In genomic region chr11:69010964-69011623, GRCh38 we compare ENCODE assay signal across 7 cellular contexts. TPM values are rescaled to one million over a fixed set of nuclear protein-coding genes. Genes with fewer than 3 reads are reported as not detected.
A peak's percentile ranks its signal among the peaks of the same experiment; 100 is the strongest.
DNase-seq lines count a peak whose midpoint lies in the region; ATAC-seq and TF ChIP-seq lines count a peak whose summit lies in the region.

No MANE protein-coding gene starts in this region.

- no peak overlapping the region for H3K23ac ChIP-seq in H9 (ENCODE audit: insufficient read length, low read depth, low read length)

- no peak overlapping the region for H4K91ac ChIP-seq in H9 (ENCODE audit: insufficient read length, low read depth, low read length)

- no CpG with 5 or more reads among the region's 43 CpGs for WGBS in H9 (ENCODE audit: extremely low coverage, insufficient read length, low lambda C conversion rate)

- H2BK120ac ChIP-seq in H9 (ENCODE audit: low read depth, low read length, poor library complexity, severe bottlenecking), result no peak overlapping the region

- H2AK5ac ChIP-seq in H9 (ENCODE audit: insufficient read length, low read length), result no peak overlapping the region

- no peaks in the 10 kb centered on the region for H3K9me3 Mint-ChIP-seq in H9

- no peak overlapping the region for H3K56ac ChIP-seq in H9 (ENCODE audit: insufficient read length, low read depth, low read length)

- H3K27ac ChIP-seq in H9 (ENCODE audit: insufficient read length, low read depth, low read length), result no peak overlapping the region
- peak overlapping the region; percentile 54 for H3K27ac ChIP-seq in RWPE2 (ENCODE audit: poor library complexity, severe bottlenecking)
- H3K27ac ChIP-seq in coronary artery, result peak overlapping the region; percentile 92 to 97
- peak overlapping the region in 1 of 2 donors; percentile 63 for H3K27ac ChIP-seq in left lung

- no peaks in the 10 kb centered on the region for H3K79me1 ChIP-seq in H9 (ENCODE audit: insufficient read depth, low read depth, low read length, poor library complexity, severe bottlenecking)

- H3K9me3 ChIP-seq in H9 (ENCODE audit: control insufficient read depth, low read depth, low read length), result no peaks in the 10 kb centered on the region
- no peaks in the 10 kb centered on the region for H3K9me3 ChIP-seq in RWPE2 (ENCODE audit: severe bottlenecking)
- no peaks in the 10 kb centered on the region for H3K9me3 ChIP-seq in left lung

- peaks cover 22% of the 10 kb centered on the region for H3K23me2 ChIP-seq in H9 (ENCODE audit: insufficient read length, low read depth, low read length, poor library complexity, severe bottlenecking)

- no peaks in the 10 kb centered on the region for H3K36me3 Mint-ChIP-seq in H9 (ENCODE audit: insufficient read depth in 1 of 3, low read depth in 3 of 3)

- ATAC-seq in RWPE2 (ENCODE audit: low read depth) (peak; percentile 51), left lung (peak; percentile 72), HG03354 (IDR thresholded peaks at IDR 0.05; ENCODE audit: poor library complexity, severe bottlenecking, unreplicated experiment) (no peak), GM19351 (IDR thresholded peaks at IDR 0.05; ENCODE audit: unreplicated experiment) (no peak)

- no peak overlapping the region for H3K4ac ChIP-seq in H9 (ENCODE audit: low read depth, low read length)

- H2BK20ac ChIP-seq in H9 (ENCODE audit: low read depth, low read length, poor library complexity, severe bottlenecking), result no peak overlapping the region

- no peaks in the 10 kb centered on the region for H4K20me1 ChIP-seq in H9 (ENCODE audit: control insufficient read depth, insufficient read depth, insufficient read length)

- H4K5ac ChIP-seq in H9 (ENCODE audit: insufficient read length, low read depth, low read length), result no peak overlapping the region

- H3K4me3 Mint-ChIP-seq in H9, result no peak overlapping the region; a peak in 2 of 5 replicates

- no peak overlapping the region for H2AFZ ChIP-seq in H9 (ENCODE audit: low read length)

- H4K8ac ChIP-seq in H9 (replicated peaks; ENCODE audit: insufficient read length, low read depth, low read length), result no peak overlapping the region

- no peak for TF ChIP-seq CTCF in H9 (conservative IDR thresholded peaks at IDR 0.05)
- no peak for TF ChIP-seq CTCF in RWPE2 (IDR thresholded peaks at IDR 0.05; ENCODE audit: poor library complexity, severe bottlenecking)
- TF ChIP-seq CTCF in coronary artery (IDR thresholded peaks at IDR 0.05), result no peak
- no peak for TF ChIP-seq CTCF in left lung (IDR thresholded peaks at IDR 0.05)

- no peak overlapping the region for H3K9ac ChIP-seq in H9 (ENCODE audit: extremely low read depth, insufficient read length, low read length)

- H3K4me1 ChIP-seq in H9 (ENCODE audit: insufficient read depth, low read length), result peaks cover 2% of the 10 kb centered on the region; the same call in 1 of the 2 replicates
- H3K4me1 ChIP-seq in RWPE2 (ENCODE audit: insufficient read depth, poor library complexity, severe bottlenecking), result peaks cover 29% of the 10 kb centered on the region
- H3K4me1 ChIP-seq in left lung, result peaks cover 10 to 44% of the 10 kb centered on the region in 2 donors

- H3K18ac ChIP-seq in H9 (ENCODE audit: insufficient read length, low read depth, low read length), result peak overlapping the region; percentile 41

- no peak overlapping the region for H2BK5ac ChIP-seq in H9 (ENCODE audit: insufficient read length, low read length)

- intact Hi-C loops in left lung (cut with DNase I), result no loop called here

- no peak overlapping the region for H3T11ph ChIP-seq in H9 (ENCODE audit: low read length)

- peaks cover 39 to 41% of the 10 kb centered on the region in 2 experiments for H3K4me1 Mint-ChIP-seq in H9

- H3K14ac ChIP-seq in H9 (ENCODE audit: insufficient read depth, low read length), result peak overlapping the region; percentile 67

- H3K36me3 ChIP-seq in RWPE2 (ENCODE audit: low read depth) (no peaks in the 10 kb centered on the region), left lung (no peaks in the 10 kb centered on the region)

- H3K79me2 ChIP-seq in H9 (ENCODE audit: insufficient read depth, low read length), result no peaks in the 10 kb centered on the region

- H2BK15ac ChIP-seq in H9 (ENCODE audit: low read depth, low read length), result no peak overlapping the region

- no peak overlapping the region for H3K4me3 ChIP-seq in RWPE2 (ENCODE audit: severe bottlenecking)
- H3K4me3 ChIP-seq in coronary artery, result peak overlapping the region; percentile 82
- H3K4me3 ChIP-seq in left lung, result peak overlapping the region; percentile 24 to 44

- no peak overlapping the region for H2BK12ac ChIP-seq in H9 (ENCODE audit: insufficient read length, low read depth, low read length)

- H3K27ac Mint-ChIP-seq in H9, result no peak overlapping the region

- DNase-seq in H9, result peak; percentile 84
- DNase-seq in RWPE2 (ENCODE audit: low spot score), result no peak
- peak; percentile 92 for DNase-seq in coronary artery (ENCODE audit: low spot score)
- DNase-seq in left lung, result peak; percentile 74 to 83
- peak; percentile 15 to 32 for DNase-seq in stimulated activated CD4-positive, alpha-beta T cell treated with anti-CD3 and anti-CD28 coated beads, Interleukin-4, amount 100 ng/mL, for 48 hours (ENCODE audit: low read depth in 2 of 2)

- peak overlapping the region; percentile 16 for H3K4me2 ChIP-seq in H9 (ENCODE audit: insufficient read depth, insufficient read length, low read length)

- peaks cover 7% of the 10 kb centered on the region for H3K27me3 Mint-ChIP-seq in H9 (ENCODE audit: low read depth)

- no peaks in the 10 kb centered on the region for H3K27me3 ChIP-seq in H9 (ENCODE audit: insufficient read depth, low read length)
- no peaks in the 10 kb centered on the region for H3K27me3 ChIP-seq in RWPE2 (ENCODE audit: insufficient read depth, poor library complexity, severe bottlenecking)
- H3K27me3 ChIP-seq in left lung, result peaks cover 14 to 94% of the 10 kb centered on the region in 2 donors

RNA-seq across cellular contexts. Expression of gene MRGPRF, which starts 2.0 kb away (rescaled TPM):
- total RNA-seq in H9 (2021) (4.0 and 4.3 TPM in 2 replicates), left lung (10 to 100 TPM; 12.6 to 22.6 TPM)

RNA-seq across cellular contexts. Expression of gene MRGPRD, which starts 30.3 kb away (rescaled TPM):
- total RNA-seq in H9 (2021), result not detected in 2 replicates
- total RNA-seq in left lung, result not detected

RNA-seq across cellular contexts. Expression of gene TPCN2, which starts 37.6 kb away (rescaled TPM):
- total RNA-seq in H9 (2021) (16.2 and 16.8 TPM in 2 replicates), left lung (10 to 100 TPM; 14.7 to 22.0 TPM)

Comparison
In these comparisons a context has a peak if more than half of its experiments do, and no peak if none do; other contexts are left out.
1. ATAC-seq: peak in RWPE2 (single experiment) and left lung (single experiment); none in HG03354 (single experiment) and GM19351 (single experiment).